9 cellular contexts compared by ENCODE assay signal in genomic region chr13:20567881-20568528, GRCh38. TPM values are rescaled to one million over a fixed set of nuclear protein-coding genes. Genes with fewer than 3 reads are reported as not detected.
DNase-seq lines count a peak whose midpoint lies in the region; ATAC-seq and TF ChIP-seq lines count a peak whose summit lies in the region.
"Had no signal": no experiment of that assay in that cellular context is flagged by ENCODE, and none has a peak within 500 bp of the region (broad histone marks: within the 10 kb centered on the region; RNA-seq: fewer than 3 reads in every experiment).

No MANE protein-coding gene starts in this region.

- WGBS in liver, result 18% methylated on average over 9 of the region's 9 CpGs
- 75% methylated on average over 9 of the region's 9 CpGs for WGBS in thymus

- no peak for TF ChIP-seq CTCF in ascending aorta (IDR thresholded peaks at IDR 0.05)
- no peak for TF ChIP-seq CTCF in liver (IDR thresholded peaks at IDR 0.05; ENCODE audit: low read depth, low read length, missing input control)

- H3K4me3 ChIP-seq in ascending aorta (peak overlapping the region; percentile 60 to 85), liver (ENCODE audit: low read depth in 1 of 3, low read length in 3 of 3) (peak overlapping the region; percentile 63 to 95 (median 87)), thymus (ENCODE audit: low read length) (peak overlapping the region; percentile 92)

- H3K9ac ChIP-seq in liver (ENCODE audit: low read depth in 1 of 2, low read length in 2 of 2), result peak overlapping the region; percentile 86 to 90

- H3K27ac ChIP-seq in ascending aorta (peak overlapping the region; percentile 85 to 94), liver (ENCODE audit: low read depth in 1 of 2, low read length in 2 of 2) (peak overlapping the region; percentile 84 to 97), thymus (ENCODE audit: low read depth) (peak overlapping the region; percentile 5)

- ATAC-seq in esophagus mucosa (no peak), HG03521 (IDR thresholded peaks at IDR 0.05; ENCODE audit: unreplicated experiment) (no peak)

- intact Hi-C loops in ascending aorta (cut with DNase I), result loop anchor here (1.0 to 10.0 kb wide), 9 partner anchors 43 to 936 kb away; partner anchors contain the start of genes CRYL1, EEF1AKMT1, MPHOSPH8 and XPO4

- no peak for DNase-seq in activated T-cell treated with anti-CD3 and anti-CD28 coated beads, Interleukin-2, amount 50 U/mL, for 24 hours
- no peak for DNase-seq in activated T-cell treated with anti-CD3 and anti-CD28 coated beads for 4 hours
- DNase-seq in ascending aorta (ENCODE audit: low spot score in 2 of 2), result no peak
- DNase-seq in GM19240 (ENCODE audit: insufficient read length, low spot score), result no peak
- DNase-seq: stimulated activated CD4-positive, alpha-beta T cell treated with anti-CD3 and anti-CD28 coated beads, Interleukin-4, amount 100 ng/mL, for 24 hours had no signal

- TF ChIP-seq RAD21 in liver (IDR thresholded peaks at IDR 0.05), result no peak

- H3K36me3 Mint-ChIP-seq in activated T-cell treated with anti-CD3 and anti-CD28 coated beads, Interleukin-2, amount 50 U/mL, for 24 hours (ENCODE audit: low read depth), result peaks cover 18% of the 10 kb centered on the region

- H3K36me3 ChIP-seq in ascending aorta (no peaks in the 10 kb centered on the region), liver (ENCODE audit: control insufficient read depth in 4 of 4, insufficient read depth in 3 of 4, low read depth in 1 of 4, low read length in 3 of 4) (no peaks in the 10 kb centered on the region), thymus (ENCODE audit: control insufficient read depth, insufficient read depth) (no peaks in the 10 kb centered on the region)

- H3K4me1 ChIP-seq in ascending aorta (peaks cover 0 to 6% of the 10 kb centered on the region in 2 donors), liver (ENCODE audit: control insufficient read depth in 4 of 4, insufficient read depth in 4 of 4, low read length in 3 of 4) (peaks cover 3 to 18% (median 3%) of the 10 kb centered on the region in 4 donors), thymus (ENCODE audit: control insufficient read depth, insufficient read depth, low read length) (peaks cover 5% of the 10 kb centered on the region)

- no peaks in the 10 kb centered on the region for H3K27me3 Mint-ChIP-seq in activated T-cell treated with anti-CD3 and anti-CD28 coated beads, Interleukin-2, amount 50 U/mL, for 24 hours

- H3K9me3 Mint-ChIP-seq in activated T-cell treated with anti-CD3 and anti-CD28 coated beads, Interleukin-2, amount 50 U/mL, for 24 hours, result peaks cover 21% of the 10 kb centered on the region

- H3K4me1 Mint-ChIP-seq in activated T-cell treated with anti-CD3 and anti-CD28 coated beads, Interleukin-2, amount 50 U/mL, for 24 hours (ENCODE audit: low read depth), result peaks cover 38% of the 10 kb centered on the region

- peak overlapping the region; percentile 93 for H3K27ac Mint-ChIP-seq in activated T-cell treated with anti-CD3 and anti-CD28 coated beads, Interleukin-2, amount 50 U/mL, for 24 hours

- peak overlapping the region; percentile 86 for H3K4me3 Mint-ChIP-seq in activated T-cell treated with anti-CD3 and anti-CD28 coated beads, Interleukin-2, amount 50 U/mL, for 24 hours

- no peaks in the 10 kb centered on the region for H3K27me3 ChIP-seq in ascending aorta
- H3K27me3 ChIP-seq in liver (ENCODE audit: control insufficient read depth in 4 of 4, insufficient read depth in 4 of 4, low read length in 3 of 4), result no peaks in the 10 kb centered on the region
- no peaks in the 10 kb centered on the region for H3K27me3 ChIP-seq in thymus (ENCODE audit: control insufficient read depth, insufficient read depth)

- no peaks in the 10 kb centered on the region for H3K9me3 ChIP-seq in ascending aorta
- H3K9me3 ChIP-seq in liver (ENCODE audit: control insufficient read depth in 4 of 4, low read length in 3 of 4), result no peaks in the 10 kb centered on the region
- H3K9me3 ChIP-seq in thymus (ENCODE audit: control insufficient read depth), result no peaks in the 10 kb centered on the region

TF ChIP-seq in liver, 16 proteins besides CTCF, POLR2A, EP300 and RAD21:
- peak; percentile 27 for TF ChIP-seq ZBTB33 (IDR thresholded peaks at IDR 0.05)
- no peak for TF ChIP-seq FOXA2 (IDR thresholded peaks at IDR 0.05)
- peak; percentile 65 for TF ChIP-seq MAX (IDR thresholded peaks at IDR 0.05)

RNA-seq across cellular contexts. Expression of gene IFT88, which starts 1.0 kb away (rescaled TPM):
- 4.9 TPM for total RNA-seq in ascending aorta
- total RNA-seq in liver, result 10 to 100 TPM in 1 of 2 donors, 1 to 10 TPM in 1; 7.1 to 18.7 TPM
- polyA plus RNA-seq in liver, result 10 to 100 TPM in 1 of 2 donors, 1 to 10 TPM in 1; 7.5 to 13.5 TPM
- 18.2 TPM for polyA plus RNA-seq in thymus
- total RNA-seq in esophagus mucosa, result 4.4 TPM

RNA-seq across cellular contexts. Expression of gene CRYL1, which starts 42.3 kb away (rescaled TPM):
- total RNA-seq in ascending aorta, result 13.1 TPM
- 100 to 1,000 TPM in 1 of 2 donors, 10 to 100 TPM in 1; 87.8 to 179 TPM for total RNA-seq in liver
- polyA plus RNA-seq in liver, result 100 to 1,000 TPM; 162 to 174 TPM
- 17.5 TPM for polyA plus RNA-seq in thymus
- total RNA-seq in esophagus mucosa, result 30.1 TPM

Comparison
In these comparisons a context has a peak if more than half of its experiments do, and no peak if none do; other contexts are left out.
1. H3K27ac ChIP-seq: peak in every context shown above with its lines; median percentile 90 in liver; 90 in ascending aorta; 5 in thymus.